In the genomic region with DNA sequence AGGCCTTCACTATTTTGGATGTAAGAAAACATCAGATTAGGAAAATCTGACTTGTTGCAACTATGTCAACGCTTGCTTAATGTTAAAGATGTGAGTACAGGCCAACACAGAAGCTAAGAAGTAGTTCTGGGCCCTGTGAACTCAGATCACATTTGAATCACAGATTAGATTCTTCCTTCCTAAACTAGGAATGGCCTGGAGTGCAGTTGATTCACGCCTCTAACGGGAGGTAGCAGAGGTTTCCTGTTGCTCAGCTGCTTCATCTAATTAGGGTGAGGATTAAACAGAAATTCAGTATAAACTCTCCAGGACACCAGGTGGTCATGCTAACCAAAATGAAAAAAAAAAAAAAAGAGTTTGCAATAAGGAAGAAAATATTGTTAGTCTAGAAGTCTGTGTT, we compare ENCODE assay signal across 19 cellular contexts.
DNase-seq lines count a peak whose midpoint lies in the region; ATAC-seq, FAIRE-seq and TF ChIP-seq lines count a peak whose summit lies in the region.
"Had no signal": no experiment of that assay in that cellular context is flagged by ENCODE, and none has a peak within 500 bp of the region (broad histone marks: within the 10 kb centered on the region; RNA-seq: fewer than 3 reads in every experiment).

No MANE protein-coding gene starts in this region.

- no peak overlapping the region for H4K8ac ChIP-seq in H1 (ENCODE audit: extremely low read depth, insufficient read depth, low read length)

- no peak overlapping the region for H3K4me3 ChIP-seq in H1 (ENCODE audit: extremely low read depth in 1 of 4, insufficient read depth in 2 of 4, low read depth in 3 of 4, low read length in 4 of 4)

- CTCF ChIA-PET in H1 (lab: Charles Lee; ENCODE audit: partially characterized antibody) = no interaction called here

- no peak overlapping the region for H3K14ac ChIP-seq in H1 (ENCODE audit: insufficient read length)

- H3K79me1 ChIP-seq in H1 (ENCODE audit: low read depth, low read length) = no peaks in the 10 kb centered on the region

- no peak overlapping the region for H3K18ac ChIP-seq in H1 (ENCODE audit: extremely low read depth, low read length)

- H3K56ac ChIP-seq in H1 (replicated peaks; ENCODE audit: insufficient read length, low read depth, low read length) = no peak overlapping the region

- no peaks in the 10 kb centered on the region for H3K79me2 ChIP-seq in H1 (ENCODE audit: control insufficient read depth in 1 of 2, insufficient read depth in 2 of 2, low read length in 2 of 2)

- ATAC-seq in GM19328 (IDR thresholded peaks at IDR 0.05; ENCODE audit: unreplicated experiment) (no peak), GM18867 (IDR thresholded peaks at IDR 0.05; ENCODE audit: unreplicated experiment) (no peak)

- TF ChIP-seq POLR2A in H1 (IDR thresholded peaks at IDR 0.05; ENCODE audit: control extremely low read depth in 1 of 2, low read depth in 2 of 2, low read length in 2 of 2) = no peak

- FAIRE-seq in H1 (lab: Jason Lieb, UNC) = no peak
- FAIRE-seq: GM12891, GM18507, H54 had no signal

- DNase-seq in NCI-H748 (lab: John Stamatoyannopoulos, UW; ENCODE audit: unreplicated experiment) (peak; percentile 43), NCI-H748 treated with DMSO at 0.1 percent for 48 hours (lab: John Stamatoyannopoulos, UW) (no peak), NCI-H82 (lab: John Stamatoyannopoulos, UW) (peak; percentile 90), H1 (ENCODE audit: low read depth in 1 of 2, low spot score in 2 of 2) (no peak), renal cortical epithelial cell (ENCODE audit: low read depth) (peak; percentile 13), occipital lobe (lab: John Stamatoyannopoulos, UW) (no peak)
- DNase-seq: DND-41; GF-D8; MM.1S; NCI-H1092 treated with DMSO at 0.1 percent for 48 hours; NCI-H1694 treated with DMSO at 0.1 percent for 48 hours; NCI-H446 treated with DMSO at 0.1 percent for 48 hours; NK-92 treated with Interleukin-12 subunit alpha and Interleukin-12 subunit beta, amount 100 ng/mL, for 24 hours; SHP77 had no signal

- no peak overlapping the region for H2BK20ac ChIP-seq in H1 (ENCODE audit: low read length)

- H2BK12ac ChIP-seq in H1 (ENCODE audit: low read depth, low read length) = no peak overlapping the region

- no peak overlapping the region for H2BK15ac ChIP-seq in H1 (ENCODE audit: low read length)

- peak overlapping the region; percentile 74; the same call in 1 of the 2 replicates for H2AFZ ChIP-seq in H1 (ENCODE audit: low read length)

- no peak overlapping the region for H3K23ac ChIP-seq in H1 (ENCODE audit: insufficient read length)

- no peak overlapping the region for H2BK5ac ChIP-seq in H1 (ENCODE audit: low read depth, low read length)

- no peak overlapping the region for H3K9ac ChIP-seq in H1 (replicated peaks in 1 of 4; ENCODE audit: extremely low read depth in 1 of 4, low read depth in 3 of 4, low read length in 3 of 4)

- H4K5ac ChIP-seq in H1 (ENCODE audit: insufficient read length, low read depth, low read length) = no peak overlapping the region

- no peaks in the 10 kb centered on the region; a peak in 1 of 7 replicates for H3K4me1 ChIP-seq in H1 (replicated peaks in 1 of 4; ENCODE audit: control insufficient read depth in 3 of 4, insufficient read depth in 4 of 4, low read length in 3 of 4)

- no peak overlapping the region for H2BK120ac ChIP-seq in H1 (replicated peaks; ENCODE audit: low read depth, low read length)

- no peak overlapping the region for H2AK5ac ChIP-seq in H1 (ENCODE audit: low read depth, low read length)

- no peaks in the 10 kb centered on the region for H3K23me2 ChIP-seq in H1 (ENCODE audit: low read depth, low read length)

- 72% methylated on average over 3 of the region's 3 CpGs; no CpG with 5 or more reads in 1 of the 2 experiments for WGBS in H1 (ENCODE audit: extremely low coverage in 1 of 2, insufficient coverage in 1 of 2, insufficient read length in 1 of 2, insufficient replicate concordance in 2 of 2, low coverage in 1 of 2, low lambda C conversion rate in 2 of 2, missing lambda C conversion rate in 1 of 2), 2 experiments

- H3K9me3 ChIP-seq in H1 (ENCODE audit: insufficient read depth in 2 of 2, low read depth in 1 of 2, low read length in 1 of 2) = no peaks in the 10 kb centered on the region

- H4K91ac ChIP-seq in H1 (replicated peaks; ENCODE audit: insufficient read length, low read length) = no peak overlapping the region

- H3K36me3 ChIP-seq in H1 (ENCODE audit: control insufficient read depth in 2 of 4, insufficient read depth in 4 of 4, low read length in 3 of 4) = no peaks in the 10 kb centered on the region

- POLR2A ChIA-PET in H1 (lab: Charles Lee; ENCODE audit: partially characterized antibody) = no interaction called here

- TF ChIP-seq CTCF in H1 (IDR thresholded peaks at IDR 0.05; ENCODE audit: control extremely low read depth in 1 of 3, insufficient read depth in 1 of 3, low read depth in 1 of 3, low read length in 3 of 3) = no peak

- no peak for TF ChIP-seq RAD21 in H1 (IDR thresholded peaks at IDR 0.05 in 1 of 2, conservative IDR thresholded peaks at IDR 0.05 in 1 of 2; ENCODE audit: low read depth in 2 of 2, low read length in 2 of 2)

- no peak overlapping the region for H3K4me2 ChIP-seq in H1 (ENCODE audit: insufficient read depth in 1 of 2, low read depth in 2 of 2, low read length in 2 of 2)

- no peak overlapping the region for H3K4ac ChIP-seq in H1 (replicated peaks; ENCODE audit: insufficient read length, low read depth, low read length)

- H3K27me3 ChIP-seq in H1 (replicated peaks in 1 of 4; ENCODE audit: control insufficient read depth in 3 of 4, extremely low read depth in 1 of 4, insufficient read depth in 3 of 4, low read length in 3 of 4) = no peaks in the 10 kb centered on the region

- H4K20me1 ChIP-seq in H1 (replicated peaks in 1 of 2; ENCODE audit: control insufficient read depth in 1 of 2, insufficient read depth in 2 of 2, low read length in 2 of 2) = no peaks in the 10 kb centered on the region

- no peak overlapping the region for H3K27ac ChIP-seq in H1 (ENCODE audit: low read depth, low read length)

- TF ChIP-seq EP300 in H1 (IDR thresholded peaks at IDR 0.05; ENCODE audit: borderline replicate concordance in 1 of 2, low read depth in 2 of 2, low read length in 2 of 2) = no peak

TF ChIP-seq in H1, 55 proteins besides CTCF, POLR2A, EP300 and RAD21:
- no peak for TF ChIP-seq TBP (IDR thresholded peaks at IDR 0.05; ENCODE audit: low read depth, low read length)
- TF ChIP-seq CTBP2 (IDR thresholded peaks at IDR 0.05; ENCODE audit: borderline replicate concordance, insufficient read depth, insufficient read length, low read length) = no peak
- TF ChIP-seq RXRA (IDR thresholded peaks at IDR 0.05; ENCODE audit: insufficient read depth, low read depth, low read length) = no peak
- TF ChIP-seq, protein P1, sequence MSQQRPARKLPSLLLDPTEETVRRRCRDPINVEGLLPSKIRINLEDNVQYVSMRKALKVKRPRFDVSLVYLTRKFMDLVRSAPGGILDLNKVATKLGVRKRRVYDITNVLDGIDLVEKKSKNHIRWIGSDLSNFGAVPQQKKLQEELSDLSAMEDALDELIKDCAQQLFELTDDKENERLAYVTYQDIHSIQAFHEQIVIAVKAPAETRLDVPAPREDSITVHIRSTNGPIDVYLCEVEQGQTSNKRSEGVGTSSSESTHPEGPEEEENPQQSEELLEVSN (IDR thresholded peaks at IDR 0.05) = no peak
- no peak for TF ChIP-seq CREB1 (IDR thresholded peaks at IDR 0.05)
- TF ChIP-seq SIX5 (IDR thresholded peaks at IDR 0.05; ENCODE audit: low read depth, low read length) = no peak
- TF ChIP-seq SUZ12 (IDR thresholded peaks at IDR 0.05; ENCODE audit: low read length) = no peak
- TF ChIP-seq GABPA (IDR thresholded peaks at IDR 0.05; ENCODE audit: borderline replicate concordance, insufficient read depth, low read length) = no peak

Comparison
In these comparisons a context has a peak if more than half of its experiments do, and no peak if none do; other contexts are left out.
1. DNase-seq: peak in NCI-H748 (single experiment), NCI-H82 (single experiment) and renal cortical epithelial cell (single experiment); none in NCI-H748 treated with DMSO at 0.1 percent for 48 hours (single experiment), H1 (0 of 2) and occipital lobe (single experiment).